In the genomic region with DNA sequence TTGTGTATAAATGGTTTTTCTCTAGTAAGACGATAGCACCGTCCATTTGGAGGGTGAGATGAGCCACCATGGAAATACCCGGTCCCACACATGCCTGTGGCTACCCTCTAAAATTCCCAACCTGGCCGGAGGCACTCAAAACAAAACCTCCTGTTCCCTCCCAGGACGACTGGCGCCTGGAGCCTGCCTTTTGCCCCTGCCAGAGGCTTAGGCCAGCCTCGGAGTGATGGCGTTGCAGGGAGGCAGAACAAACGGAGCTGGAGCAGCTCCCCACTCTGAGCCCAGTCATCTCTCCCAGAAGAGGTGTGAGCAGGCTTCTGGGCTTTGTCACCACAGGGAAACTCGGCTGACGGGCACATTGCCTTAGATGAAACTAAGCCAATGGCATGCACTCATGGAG, we compare ENCODE assay signal across 16 cellular contexts.
DNase-seq lines count a peak whose midpoint lies in the region; ATAC-seq, FAIRE-seq and TF ChIP-seq lines count a peak whose summit lies in the region.
"Had no signal": no experiment of that assay in that cellular context is flagged by ENCODE, and none has a peak within 500 bp of the region (broad histone marks: within the 10 kb centered on the region; RNA-seq: fewer than 3 reads in every experiment).

No MANE protein-coding gene starts in this region.

- H3K23ac ChIP-seq in IMR-90 (ENCODE audit: low read depth, low read length) (no peak overlapping the region), H1 (ENCODE audit: insufficient read length) (no peak overlapping the region)

- ATAC-seq in IMR-90 (ENCODE audit: low read depth) (no peak), thoracic aorta (ENCODE audit: insufficient number of reproducible peaks, low FRiP score, low read depth) (peak; percentile 86)
- ATAC-seq: naive thymus-derived CD4-positive, alpha-beta T cell had no signal

- H3K79me1 ChIP-seq in IMR-90 (ENCODE audit: low read depth in 1 of 2, low read length in 2 of 2) (no peaks in the 10 kb centered on the region), H1 (ENCODE audit: low read depth, low read length) (no peaks in the 10 kb centered on the region)

- TF ChIP-seq CTCF in IMR-90 (conservative IDR thresholded peaks at IDR 0.05; ENCODE audit: low read depth, low read length) = no peak
- TF ChIP-seq CTCF in H1 (IDR thresholded peaks at IDR 0.05; ENCODE audit: control extremely low read depth in 1 of 3, insufficient read depth in 1 of 3, low read depth in 1 of 3, low read length in 3 of 3) = no peak
- TF ChIP-seq CTCF in thoracic aorta (IDR thresholded peaks at IDR 0.05) = no peak

- TF ChIP-seq RAD21 in IMR-90 (IDR thresholded peaks at IDR 0.05; ENCODE audit: low read length) (no peak), H1 (IDR thresholded peaks at IDR 0.05 in 1 of 2, conservative IDR thresholded peaks at IDR 0.05 in 1 of 2; ENCODE audit: low read depth in 2 of 2, low read length in 2 of 2) (no peak)

- peak overlapping the region; percentile 22; the same call in 1 of the 2 replicates for H3K18ac ChIP-seq in IMR-90 (ENCODE audit: low read depth, low read length)
- no peak overlapping the region for H3K18ac ChIP-seq in H1 (ENCODE audit: extremely low read depth, low read length)

- H3K79me2 ChIP-seq in H1 (ENCODE audit: control insufficient read depth in 1 of 2, insufficient read depth in 2 of 2, low read length in 2 of 2) = no peaks in the 10 kb centered on the region

- WGBS in IMR-90 (ENCODE audit: extremely low coverage in 2 of 2, insufficient read length in 1 of 2), 2 experiments = 83% methylated on average over 2 of the region's 11 CpGs; no CpG with 5 or more reads in 1 of the 2 experiments
- WGBS in H1 (ENCODE audit: extremely low coverage in 1 of 2, insufficient coverage in 1 of 2, insufficient read length in 1 of 2, insufficient replicate concordance in 2 of 2, low coverage in 1 of 2, low lambda C conversion rate in 2 of 2, missing lambda C conversion rate in 1 of 2), 2 experiments = 93% methylated on average over 11 of the region's 11 CpGs; no CpG with 5 or more reads in 1 of the 2 experiments

- 0 out of 2 replicates have a peak overlapping the region, but pooled peaks have one; percentile 7 for H4K91ac ChIP-seq in IMR-90 (ENCODE audit: insufficient read depth, low read depth, low read length)
- H4K91ac ChIP-seq in H1 (replicated peaks; ENCODE audit: insufficient read length, low read length) = no peak overlapping the region

- intact Hi-C loops in IMR-90 (cut with micrococcal nuclease) = loop anchor here (2.0 kb wide), 1 partner anchor 30 kb away; no protein-coding TSS in a partner anchor

- H4K20me1 ChIP-seq in IMR-90 (ENCODE audit: insufficient read depth, low read length) = no peaks in the 10 kb centered on the region
- no peaks in the 10 kb centered on the region for H4K20me1 ChIP-seq in H1 (replicated peaks in 1 of 2; ENCODE audit: control insufficient read depth in 1 of 2, insufficient read depth in 2 of 2, low read length in 2 of 2)

- POLR2A ChIA-PET in IMR-90 (lab: Charles Lee; ENCODE audit: unreplicated experiment) = no interaction called here
- POLR2A ChIA-PET in H1 (lab: Charles Lee; ENCODE audit: partially characterized antibody) = no interaction called here

- H3K23me2 ChIP-seq in H1 (ENCODE audit: low read depth, low read length) = no peaks in the 10 kb centered on the region

- H3K9me1 ChIP-seq in IMR-90 (ENCODE audit: insufficient read depth, low read length) = peaks cover 14% of the 10 kb centered on the region

- no peak for TF ChIP-seq EP300 in H1 (IDR thresholded peaks at IDR 0.05; ENCODE audit: borderline replicate concordance in 1 of 2, low read depth in 2 of 2, low read length in 2 of 2)

- TF ChIP-seq POLR2A in IMR-90 (IDR thresholded peaks at IDR 0.05; ENCODE audit: low read depth, low read length) (no peak), H1 (IDR thresholded peaks at IDR 0.05; ENCODE audit: control extremely low read depth in 1 of 2, low read depth in 2 of 2, low read length in 2 of 2) (no peak), erythroblast (IDR thresholded peaks at IDR 0.05; ENCODE audit: low read length) (no peak)

- in situ Hi-C loops in IMR-90 (cut with MboI; ENCODE audit: low sequenced_read_pairs) = no loop called here

- no peaks in the 10 kb centered on the region for H3K36me3 ChIP-seq in IMR-90 (ENCODE audit: control insufficient read depth, insufficient read depth, low read length)
- H3K36me3 ChIP-seq in H1 (ENCODE audit: control insufficient read depth in 2 of 4, insufficient read depth in 4 of 4, low read length in 3 of 4) = no peaks in the 10 kb centered on the region
- no peaks in the 10 kb centered on the region for H3K36me3 ChIP-seq in thoracic aorta
- H3K36me3 ChIP-seq: adrenal gland had no signal

- H2AK5ac ChIP-seq in IMR-90 (ENCODE audit: low read depth, low read length) (peak overlapping the region; percentile 51; the same call in 1 of the 2 replicates), H1 (ENCODE audit: low read depth, low read length) (no peak overlapping the region)

- H2BK120ac ChIP-seq in IMR-90 (ENCODE audit: low read depth, low read length) (no peak overlapping the region), H1 (replicated peaks; ENCODE audit: low read depth, low read length) (no peak overlapping the region)

- H3K4me2 ChIP-seq in IMR-90 (ENCODE audit: low read depth, low read length) (no peak overlapping the region), H1 (ENCODE audit: insufficient read depth in 1 of 2, low read depth in 2 of 2, low read length in 2 of 2) (no peak overlapping the region)

- H2AFZ ChIP-seq in IMR-90 (replicated peaks; ENCODE audit: low read length, poor library complexity) = no peak overlapping the region
- no peak overlapping the region for H2AFZ ChIP-seq in H1 (ENCODE audit: low read length)

- H3K4me1 ChIP-seq in IMR-90 (ENCODE audit: control insufficient read depth, insufficient read depth, low read length) (peaks cover 18% of the 10 kb centered on the region), H1 (replicated peaks in 1 of 4; ENCODE audit: control insufficient read depth in 3 of 4, insufficient read depth in 4 of 4, low read length in 3 of 4) (peaks cover 0 to 3% (median 0%) of the 10 kb centered on the region in 4 experiments; a peak in 1 of 7 replicates), thoracic aorta (ENCODE audit: control insufficient read depth in 1 of 2, low read depth in 2 of 2) (peaks cover 0 to 6% of the 10 kb centered on the region in 2 donors)

- no peak overlapping the region for H2BK5ac ChIP-seq in IMR-90 (ENCODE audit: low read depth, low read length, poor library complexity, severe bottlenecking)
- no peak overlapping the region for H2BK5ac ChIP-seq in H1 (ENCODE audit: low read depth, low read length)

- H2BK20ac ChIP-seq in IMR-90 (ENCODE audit: low read depth, low read length) (no peak overlapping the region), H1 (ENCODE audit: low read length) (no peak overlapping the region)

- peak overlapping the region; percentile 63; the same call in 1 of the 3 replicates for H2BK15ac ChIP-seq in IMR-90 (ENCODE audit: low read depth, low read length)
- H2BK15ac ChIP-seq in H1 (ENCODE audit: low read length) = no peak overlapping the region

- H3K9me3 ChIP-seq in IMR-90 (ENCODE audit: control insufficient read depth, insufficient read depth, low read length) (no peaks in the 10 kb centered on the region), H1 (ENCODE audit: insufficient read depth in 2 of 2, low read depth in 1 of 2, low read length in 1 of 2) (no peaks in the 10 kb centered on the region), thoracic aorta (no peaks in the 10 kb centered on the region)
- H3K9me3 ChIP-seq: adrenal gland had no signal

- no peak overlapping the region for H3K9ac ChIP-seq in IMR-90 (ENCODE audit: low read depth, low read length)
- no peak overlapping the region for H3K9ac ChIP-seq in H1 (replicated peaks in 1 of 4; ENCODE audit: extremely low read depth in 1 of 4, low read depth in 3 of 4, low read length in 3 of 4)

- H3K4me3 ChIP-seq in IMR-90 (ENCODE audit: insufficient read depth, low read depth, low read length) (no peak overlapping the region), H1 (ENCODE audit: extremely low read depth in 1 of 4, insufficient read depth in 2 of 4, low read depth in 3 of 4, low read length in 4 of 4) (no peak overlapping the region), thoracic aorta (peak overlapping the region; percentile 45)
- H3K4me3 ChIP-seq: adrenal gland, dorsolateral prefrontal cortex had no signal

- H3K14ac ChIP-seq in IMR-90 (replicated peaks; ENCODE audit: low read depth, low read length) (no peak overlapping the region), H1 (ENCODE audit: insufficient read length) (no peak overlapping the region)

- H3K4ac ChIP-seq in IMR-90 (ENCODE audit: low read depth, low read length) (peak overlapping the region; percentile 36; the same call in 1 of the 2 replicates), H1 (replicated peaks; ENCODE audit: insufficient read length, low read depth, low read length) (no peak overlapping the region)

- BruUV-seq in IMR-90 (replicated peaks; lab: Mats Ljungman, UMichigan) = no TSS peak

- H3K27ac ChIP-seq in IMR-90 (ENCODE audit: insufficient read depth, low read length) (no peak overlapping the region), H1 (ENCODE audit: low read depth, low read length) (no peak overlapping the region), thoracic aorta (peak overlapping the region; percentile 35 to 66)
- H3K27ac ChIP-seq: adrenal gland had no signal

- H3K27me3 ChIP-seq in IMR-90 (ENCODE audit: control insufficient read depth, insufficient read depth, low read length) (no peaks in the 10 kb centered on the region), H1 (replicated peaks in 1 of 4; ENCODE audit: control insufficient read depth in 3 of 4, extremely low read depth in 1 of 4, insufficient read depth in 3 of 4, low read length in 3 of 4) (no peaks in the 10 kb centered on the region), thoracic aorta (replicated peaks; ENCODE audit: insufficient read depth) (no peaks in the 10 kb centered on the region)
- H3K27me3 ChIP-seq: adrenal gland, dorsolateral prefrontal cortex had no signal

- H4K8ac ChIP-seq in IMR-90 (ENCODE audit: low read depth in 2 of 2, low read length in 2 of 2) (no peak overlapping the region), H1 (ENCODE audit: extremely low read depth, insufficient read depth, low read length) (no peak overlapping the region)

- DNase-seq in IMR-90 = no peak
- DNase-seq in H1 (ENCODE audit: low read depth in 1 of 2, low spot score in 2 of 2) = no peak
- DNase-seq in medulla oblongata (ENCODE audit: extremely low spot score) = peak; percentile 43
- peak; percentile 15 for DNase-seq in thoracic aorta (ENCODE audit: low spot score)
- no peak for DNase-seq in ecto neural progenitor cell (ENCODE audit: low spot score)
- no peak for DNase-seq in NCI-H1092 treated with DMSO at 0.1 percent for 48 hours (lab: John Stamatoyannopoulos, UW)
- no peak for DNase-seq in erythroblast (lab: John Stamatoyannopoulos, UW)
- no peak for DNase-seq in NCI-H1105 (lab: John Stamatoyannopoulos, UW)
- DNase-seq: activated CD4-positive, CD25-positive, alpha-beta regulatory T cell; adrenal gland; naive thymus-derived CD4-positive, alpha-beta T cell; NCI-H1417; NCI-H446 treated with DMSO at 0.1 percent for 48 hours; small intestine had no signal

- no peak overlapping the region for H2AK9ac ChIP-seq in IMR-90 (replicated peaks; ENCODE audit: low read depth, low read length, poor library complexity)

- H4K5ac ChIP-seq in IMR-90 (ENCODE audit: low read depth, low read length) (no peak overlapping the region; the same call in 1 of the 2 replicates), H1 (ENCODE audit: insufficient read length, low read depth, low read length) (no peak overlapping the region)

- no peak for FAIRE-seq in H1 (lab: Jason Lieb, UNC)
- FAIRE-seq: keratinocyte, small intestine had no signal

- dilution Hi-C loops in IMR-90 (cut with HindIII; ENCODE audit: low sequenced_read_pairs, unreplicated experiment) = no loop called here

- H3K56ac ChIP-seq in IMR-90 (ENCODE audit: extremely low read depth, insufficient read depth, low read length) (no peak overlapping the region), H1 (replicated peaks; ENCODE audit: insufficient read length, low read depth, low read length) (no peak overlapping the region)

- peak overlapping the region; percentile 44; the same call in 1 of the 2 replicates for H2BK12ac ChIP-seq in H1 (ENCODE audit: low read depth, low read length)

- CTCF ChIA-PET in IMR-90 (lab: Yijun Ruan, JAX) (interaction anchor here (0.6 to 1.2 kb wide), 3 partner anchors 9 to 994 kb away, joined by 3 to 4 read pairs (median 3); no protein-coding TSS in a partner anchor), H1 (lab: Charles Lee; ENCODE audit: partially characterized antibody) (interaction anchor here (0.6 to 1.5 kb wide), 3 partner anchors 80 to 131 kb away, joined by 3 read pairs; no protein-coding TSS in a partner anchor)

Comparison
In these comparisons a context has a peak if more than half of its experiments do, and no peak if none do; other contexts are left out.
1. DNase-seq: peak in medulla oblongata (single experiment) and thoracic aorta (single experiment); none in IMR-90 (single experiment), H1 (0 of 2), ecto neural progenitor cell (single experiment), NCI-H1092 treated with DMSO at 0.1 percent for 48 hours (single experiment), erythroblast (0 of 2) and NCI-H1105 (single experiment).
2. H3K27ac ChIP-seq: peak in thoracic aorta (2 of 2); none in IMR-90 (single experiment) and H1 (single experiment).